Comparison of ENCODE assay signal across 24 cellular contexts in genomic region chr20:38798266-38798665, GRCh38. TPM values are rescaled to one million over a fixed set of nuclear protein-coding genes. Genes with fewer than 3 reads are reported as not detected.
DNase-seq lines count a peak whose midpoint lies in the region; ATAC-seq, FAIRE-seq and TF ChIP-seq lines count a peak whose summit lies in the region.
"Had no signal": no experiment of that assay in that cellular context is flagged by ENCODE, and none has a peak within 500 bp of the region (broad histone marks: within the 10 kb centered on the region; RNA-seq: fewer than 3 reads in every experiment).

No MANE protein-coding gene starts in this region.

- CTCF ChIA-PET in naive thymus-derived CD4-positive, alpha-beta T cell (lab: Charles Lee) = no interaction called here

- H3K27me3 Mint-ChIP-seq in naive thymus-derived CD4-positive, alpha-beta T cell = no peaks in the 10 kb centered on the region
- H3K27me3 Mint-ChIP-seq: B cell, IgD-negative memory B cell had no signal

- ATAC-seq in heart left ventricle (no peak), left ventricle myocardium superior (no peak), GM21447 (IDR thresholded peaks at IDR 0.05; ENCODE audit: unreplicated experiment) (no peak)
- ATAC-seq in naive thymus-derived CD4-positive, alpha-beta T cell = no peak
- ATAC-seq: A549, Panc1 had no signal

- H3K27ac ChIP-seq in heart left ventricle = peak overlapping the region in 8 of 12 donors; percentile 54 to 83 (median 71)
- H3K27ac ChIP-seq in naive thymus-derived CD4-positive, alpha-beta T cell (ENCODE audit: low read depth, low read length) = no peak overlapping the region
- H3K27ac ChIP-seq: A549 had no signal

- H3K4me1 ChIP-seq in heart left ventricle = peaks cover 0 to 21% (median 7%) of the 10 kb centered on the region in 12 donors
- H3K4me1 ChIP-seq in naive thymus-derived CD4-positive, alpha-beta T cell (ENCODE audit: control insufficient read depth in 2 of 2, insufficient read depth in 2 of 2, low read length in 2 of 2) = peaks cover 4% of the 10 kb centered on the region in 2 donors
- H3K4me1 ChIP-seq: A549 had no signal

- no peak for TF ChIP-seq POLR2A in heart left ventricle (IDR thresholded peaks at IDR 0.05)

- peaks cover 6 to 32% (median 17%) of the 10 kb centered on the region in 7 donors for H3K4me1 Mint-ChIP-seq in naive thymus-derived CD4-positive, alpha-beta T cell

- no peak overlapping the region for H3K4me3 Mint-ChIP-seq in naive thymus-derived CD4-positive, alpha-beta T cell
- H3K4me3 Mint-ChIP-seq: B cell, CD14-positive monocyte, IgD-negative memory B cell had no signal

- POLR2A ChIA-PET in naive thymus-derived CD4-positive, alpha-beta T cell (lab: Charles Lee) = no interaction called here

- H3K36me3 ChIP-seq in heart left ventricle = no peaks in the 10 kb centered on the region
- no peaks in the 10 kb centered on the region for H3K36me3 ChIP-seq in naive thymus-derived CD4-positive, alpha-beta T cell (ENCODE audit: control insufficient read depth in 2 of 3, insufficient read depth in 3 of 3, low read length in 3 of 3)

- H3K36me3 Mint-ChIP-seq in naive thymus-derived CD4-positive, alpha-beta T cell = peaks cover 4 to 19% (median 6%) of the 10 kb centered on the region in 5 donors

- 72 to 82% (median 80%) methylated on average over 3 of the region's 3 CpGs for WGBS in heart left ventricle, 4 donors

- peak overlapping the region in 5 of 9 donors; percentile 20 to 65 (median 45) for H3K27ac Mint-ChIP-seq in naive thymus-derived CD4-positive, alpha-beta T cell
- H3K27ac Mint-ChIP-seq: B cell had no signal

- H3K4me3 ChIP-seq in heart left ventricle = no peak overlapping the region
- H3K4me3 ChIP-seq in naive thymus-derived CD4-positive, alpha-beta T cell (ENCODE audit: low read length) = no peak overlapping the region
- H3K4me3 ChIP-seq: A549 had no signal

- peak; percentile 28 for FAIRE-seq in HTR-8/SVneo (lab: Jason Lieb, UNC)
- FAIRE-seq: A549, GM19239, H1 had no signal

- no peaks in the 10 kb centered on the region for H3K27me3 ChIP-seq in heart left ventricle
- no peaks in the 10 kb centered on the region for H3K27me3 ChIP-seq in naive thymus-derived CD4-positive, alpha-beta T cell (ENCODE audit: control insufficient read depth in 2 of 2, insufficient read depth in 2 of 2, low read length in 2 of 2)

- H3K9me3 Mint-ChIP-seq in naive thymus-derived CD4-positive, alpha-beta T cell = peaks cover 0 to 12% (median 6%) of the 10 kb centered on the region in 11 donors

- TF ChIP-seq CTCF in heart left ventricle (IDR thresholded peaks at IDR 0.05) = no peak

- H3K9me3 ChIP-seq in heart left ventricle = no peaks in the 10 kb centered on the region
- H3K9me3 ChIP-seq in naive thymus-derived CD4-positive, alpha-beta T cell (ENCODE audit: control insufficient read depth in 2 of 3, low read length in 3 of 3) = peaks cover 0 to 5% (median 0%) of the 10 kb centered on the region in 3 experiments
- H3K9me3 ChIP-seq: A549 had no signal

- intact Hi-C loops in heart left ventricle (cut with DNase I) = loop anchor here in 1 of 10 donors (5.0 kb wide), 1 partner anchor 79 kb away; no protein-coding TSS in a partner anchor
- intact Hi-C loops in left ventricle myocardium superior (cut with micrococcal nuclease) = no loop called here
- intact Hi-C loops in naive thymus-derived CD4-positive, alpha-beta T cell (cut with micrococcal nuclease) = no loop called here

- DNase-seq in heart left ventricle (no peak), left ventricle myocardium superior (no peak), HTR-8/SVneo (ENCODE audit: insufficient read length, low spot score) (no peak), SKM-1 treated with dmso at 0.1 percent for 144 hours (lab: John Stamatoyannopoulos, UW; ENCODE audit: unreplicated experiment) (peak; percentile 53), NCI-H748 treated with DMSO at 0.1 percent for 48 hours (lab: John Stamatoyannopoulos, UW) (no peak), NCI-H1436 treated with DMSO at 0.1 percent for 48 hours (lab: John Stamatoyannopoulos, UW) (no peak)
- no peak for DNase-seq in naive thymus-derived CD4-positive, alpha-beta T cell
- DNase-seq: EL, GF-D8, Karpas-422, MV-4-11, NCI-H1417, NCI-H187, NCI-H2107, NCI-H510A had no signal

RNA-seq across cellular contexts. Expression of gene PPP1R16B, which starts 7.2 kb away (rescaled TPM):
- total RNA-seq in heart left ventricle (10 to 100 TPM in 1 of 9 donors, 1 to 10 TPM in 8; 3.4 to 11.8 (median 6.9) TPM), left ventricle myocardium superior (9.4 TPM)
- polyA plus RNA-seq in heart left ventricle = 10 to 100 TPM in 1 of 2 donors, 1 to 10 TPM in 1; 1.9 to 12.2 TPM
- total RNA-seq in naive thymus-derived CD4-positive, alpha-beta T cell = 10 to 100 TPM; 20.8 to 75.4 (median 22.0) TPM
- polyA plus RNA-seq in naive thymus-derived CD4-positive, alpha-beta T cell = 10 to 100 TPM; 11.4 to 19.8 TPM
- total RNA-seq: M059J had no signal

RNA-seq across cellular contexts. Expression of gene ACTR5, which starts 50.0 kb away (rescaled TPM):
- total RNA-seq in heart left ventricle (1 to 10 TPM; 2.3 to 4.1 (median 3.5) TPM), left ventricle myocardium superior (3.2 TPM)
- 1 to 10 TPM; 2.4 to 6.4 TPM for polyA plus RNA-seq in heart left ventricle
- total RNA-seq in naive thymus-derived CD4-positive, alpha-beta T cell = 10 to 100 TPM in 4 of 5 experiments, 1 to 10 TPM in 1; 8.9 to 20.8 (median 15.2) TPM
- polyA plus RNA-seq in naive thymus-derived CD4-positive, alpha-beta T cell = 10 to 100 TPM; 11.3 to 15.1 TPM
